ENCODE assay signal across 34 cellular contexts in the genomic region with DNA sequence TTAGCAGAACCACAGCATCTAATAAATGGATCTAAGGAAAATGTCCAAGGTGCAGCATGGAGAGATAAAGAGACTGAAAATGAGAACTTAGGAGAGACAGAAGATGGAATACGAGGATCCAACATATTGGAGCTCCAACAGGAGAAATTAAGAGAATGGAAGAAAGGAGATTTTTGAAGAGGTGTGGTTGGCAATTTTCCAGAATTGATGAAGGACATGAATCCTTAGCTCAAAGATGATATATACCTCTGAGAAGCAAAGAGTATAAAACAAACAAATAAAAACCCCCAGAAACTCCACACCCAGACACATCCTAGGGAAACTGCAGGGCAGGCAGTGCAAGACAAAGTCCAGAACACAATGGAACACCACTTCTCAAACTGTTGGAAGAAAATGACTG.
"Had no signal": no experiment of that assay in that cellular context is flagged by ENCODE, and none has a peak within 500 bp of the region (broad histone marks: within the 10 kb centered on the region; RNA-seq: fewer than 3 reads in every experiment).

No MANE protein-coding gene starts in this region.

- H3K9me3 ChIP-seq: adrenal gland, ascending aorta, body of pancreas, breast epithelium had no signal

- ATAC-seq: activated naive CD4-positive, alpha-beta T cell treated with anti-CD3 and anti-CD28 coated beads, Interleukin-2, amount 50 U/mL, for 72 hours; activated naive CD8-positive, alpha-beta T cell treated with anti-CD3 and anti-CD28 coated beads, Interleukin-2, amount 50 U/mL, for 24 hours; activated T-cell treated with anti-CD3 and anti-CD28 coated beads, Interleukin-2, amount 50 U/mL, for 4 hours; activated T-cell treated with anti-CD3 and anti-CD28 coated beads, Interleukin-2, amount 50 U/mL, for 72 hours; activated T-helper 17 cell treated with anti-CD3 and anti-CD28 coated beads, Interleukin-2, amount 50 U/mL, for 72 hours; body of pancreas had no signal

- H3K36me3 ChIP-seq: adrenal gland, ascending aorta, brain microvascular endothelial cell, breast epithelium, cardiac muscle cell had no signal

- H3K4me1 ChIP-seq: adrenal gland, ascending aorta, body of pancreas, breast epithelium had no signal

- H3K27me3 ChIP-seq: adrenal gland, ascending aorta, body of pancreas, cardiac muscle cell had no signal

- DNase-seq: activated effector memory CD4-positive, alpha-beta T cell treated with anti-CD3 and anti-CD28 coated beads, Interleukin-2, amount 50 U/mL, for 16 hours; activated effector memory CD4-positive, alpha-beta T cell treated with Interleukin-2 at 50 U/mL for 16 hours; activated gamma-delta T cell; activated gamma-delta T cell treated with Interleukin-2 at 50 U/mL for 16 hours; activated naive CD4-positive, alpha-beta T cell; activated naive CD4-positive, alpha-beta T cell treated with anti-CD3 and anti-CD28 coated beads for 36 hours; activated naive CD4-positive, alpha-beta T cell treated with anti-CD3 and anti-CD28 coated beads, Interleukin-2, amount 10 ng/mL, durations not matched to agents 7 days and 5 days; activated naive CD4-positive, alpha-beta T cell treated with anti-CD3 and anti-CD28 coated beads, Interleukin-2, amount 50 U/mL, for 16 hours; activated naive CD4-positive, alpha-beta T cell treated with Interleukin-2 at 50 U/mL for 16 hours; activated naive CD8-positive, alpha-beta T cell treated with anti-CD3 and anti-CD28 coated beads for 36 hours; activated naive CD8-positive, alpha-beta T cell treated with anti-CD3 and anti-CD28 coated beads, Interleukin-2, amount 10 ng/mL, durations not matched to agents 7 days and 5 days; activated naive CD8-positive, alpha-beta T cell treated with anti-CD3 and anti-CD28 coated beads, Interleukin-2, amount 50 U/mL, for 24 hours; activated T-cell treated with anti-CD3 and anti-CD28 coated beads, Interleukin-2, amount 50 U/mL, for 1 hour; activated T-cell treated with anti-CD3 and anti-CD28 coated beads, Interleukin-2, amount 50 U/mL, for 24 hours; activated T-cell treated with anti-CD3 and anti-CD28 coated beads, Interleukin-2, amount 50 U/mL, for 4 hours; activated T-cell treated with anti-CD3 and anti-CD28 coated beads, Interleukin-2, amount 50 U/mL, for 48 hours; activated T-cell treated with anti-CD3 and anti-CD28 coated beads, Interleukin-2, amount 50 U/mL, for 72 hours; adrenal gland; amniotic stem cell; amygdala; anterior cingulate cortex; aorta; body of pancreas; brain microvascular endothelial cell; caudate nucleus; central memory CD4-positive, alpha-beta T cell; cerebellar nuclear complex had no signal

- FAIRE-seq: astrocyte, bronchial epithelial cell had no signal

- H3K27ac ChIP-seq: adrenal gland, ascending aorta, body of pancreas, brain microvascular endothelial cell, breast epithelium, cardiac muscle cell had no signal

- H3K4me3 ChIP-seq: adrenal gland, ascending aorta, body of pancreas, breast epithelium, cardiac muscle cell had no signal
